29 cellular contexts compared by ENCODE assay signal in the genomic region with DNA sequence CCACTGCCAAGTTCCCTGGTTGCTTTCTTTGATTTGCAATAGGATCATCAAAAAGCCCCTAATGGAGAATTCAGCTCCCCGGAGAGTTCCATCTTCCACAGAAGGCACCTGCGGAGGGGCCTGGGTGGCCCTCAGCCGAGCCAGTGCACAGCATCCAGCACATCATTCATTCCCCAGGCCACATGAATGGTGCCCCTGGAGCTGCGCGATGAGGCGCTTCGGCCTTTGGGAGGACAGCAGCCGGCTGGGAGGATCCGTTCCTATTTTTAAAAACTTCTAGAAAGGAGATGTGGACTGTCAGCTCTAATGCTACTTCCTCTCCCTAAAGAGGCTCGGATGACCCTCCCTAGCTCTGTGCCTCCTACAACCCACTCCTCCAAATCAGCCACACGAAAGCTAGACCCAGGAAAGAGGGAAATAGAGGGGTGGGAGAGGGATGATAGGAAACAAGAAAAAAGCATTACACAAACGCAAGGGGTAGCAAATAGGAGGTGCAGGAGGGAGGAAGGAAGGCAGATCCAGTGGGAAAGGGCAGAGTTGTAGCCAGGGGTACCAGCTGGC. TPM values are rescaled to one million over a fixed set of nuclear protein-coding genes. Genes with fewer than 3 reads are reported as not detected.
DNase-seq lines count a peak whose midpoint lies in the region; ATAC-seq, FAIRE-seq and TF ChIP-seq lines count a peak whose summit lies in the region.
"Had no signal": no experiment of that assay in that cellular context is flagged by ENCODE, and none has a peak within 500 bp of the region (broad histone marks: within the 10 kb centered on the region; RNA-seq: fewer than 3 reads in every experiment).

No MANE protein-coding gene starts in this region.

- WGBS in body of pancreas, 2 donors: 80 to 85% methylated on average over 11 to 12 of the region's 12 CpGs

- TF ChIP-seq POLR2A in body of pancreas (IDR thresholded peaks at IDR 0.05) (no peak), H54 (IDR thresholded peaks at IDR 0.05; ENCODE audit: low read depth, low read length) (no peak)

- no peaks in the 10 kb centered on the region for H3K9me3 ChIP-seq in left ventricle myocardium inferior (replicated peaks)
- H3K9me3 ChIP-seq in body of pancreas: no peaks in the 10 kb centered on the region
- H3K9me3 ChIP-seq: A549, lower lobe of right lung, right lobe of liver, testis, uterus had no signal

- H3K4me3 Mint-ChIP-seq in nephron progenitor cell: no peak overlapping the region
- H3K4me3 Mint-ChIP-seq: activated CD4-positive, alpha-beta T cell treated with anti-CD3 and anti-CD28 coated beads, Interleukin-2, amount 10 ng/mL, durations not matched to agents 7 days and 5 days; central memory CD8-positive, alpha-beta T cell; nephron; stimulated activated naive B cell treated with anti-CD40 and anti-IgM and Interleukin-4, amounts not matched to agents 10 μg/mL and 1 μg/mL and 100 μg/mL, for 72 hours had no signal

- no peak for ATAC-seq in Right ventricle myocardium superior (ENCODE audit: poor library complexity)
- no peak for ATAC-seq in body of pancreas
- ATAC-seq in GM18909 (IDR thresholded peaks at IDR 0.05; ENCODE audit: poor library complexity, unreplicated experiment): no peak
- ATAC-seq: A549; activated naive CD4-positive, alpha-beta T cell treated with anti-CD3 and anti-CD28 coated beads, Interleukin-2, amount 50 U/mL, for 72 hours; lower lobe of right lung; stimulated activated naive B cell treated with anti-CD40 and anti-IgM and Interleukin-4, amounts not matched to agents 10 μg/mL and 1 μg/mL and 100 μg/mL, for 72 hours had no signal

- DNase-seq in left ventricle myocardium inferior (no peak), Right ventricle myocardium superior (no peak), body of pancreas (no peak), nephron progenitor cell (no peak), H54 (ENCODE audit: insufficient read length, low spot score) (no peak), amniotic stem cell (lab: John Stamatoyannopoulos, UW) (no peak), AG20443 (ENCODE audit: low spot score) (no peak)
- DNase-seq: activated CD4-positive, alpha-beta T cell treated with anti-CD3 and anti-CD28 coated beads, Interleukin-2, amount 10 ng/mL, durations not matched to agents 7 days and 5 days; lower lobe of right lung; NCI-H1048; NCI-H1930; NCI-H526; stimulated activated CD4-positive, alpha-beta T cell treated with anti-CD3 and anti-CD28 coated beads, Interleukin-12 subunit alpha, Interleukin-12 subunit beta, amount 100 ng/mL, for 4 hours; stimulated activated CD4-positive, alpha-beta T cell treated with anti-CD3 and anti-CD28 coated beads, Interleukin-4, amount 100 ng/mL, for 24 hours; stimulated activated naive B cell treated with anti-CD40 and anti-IgM and Interleukin-4, amounts not matched to agents 10 μg/mL and 1 μg/mL and 100 μg/mL, for 72 hours; SW 1271; T1000; testis; uterus had no signal

- peak overlapping the region; percentile 89 for H3K27ac ChIP-seq in left ventricle myocardium inferior (replicated peaks)
- peak overlapping the region in 3 of 4 donors; percentile 58 to 72 (median 68) for H3K27ac ChIP-seq in body of pancreas
- H3K27ac ChIP-seq: A549, lower lobe of right lung, parathyroid adenoma, right lobe of liver, testis had no signal

- TF ChIP-seq CTCF in left ventricle myocardium inferior (IDR thresholded peaks at IDR 0.05; ENCODE audit: borderline replicate concordance) (no peak), body of pancreas (IDR thresholded peaks at IDR 0.05) (no peak), nephron progenitor cell (IDR thresholded peaks at IDR 0.05) (no peak)

- peaks cover 89% of the 10 kb centered on the region for H3K4me1 ChIP-seq in left ventricle myocardium inferior
- peaks cover 70% of the 10 kb centered on the region for H3K4me1 ChIP-seq in body of pancreas
- H3K4me1 ChIP-seq: testis had no signal

- peaks cover 39% of the 10 kb centered on the region for H3K4me1 Mint-ChIP-seq in nephron progenitor cell
- H3K4me1 Mint-ChIP-seq: central memory CD8-positive, alpha-beta T cell had no signal

- no peak for FAIRE-seq in H54 (lab: Jason Lieb, UNC)
- FAIRE-seq: A549, astrocyte, H1, islet of Langerhans had no signal

- intact Hi-C loops in left ventricle myocardium inferior (cut with micrococcal nuclease): no loop called here
- intact Hi-C loops in Right ventricle myocardium superior (cut with DNase I): no loop called here
- intact Hi-C loops in body of pancreas (cut with DNase I): no loop called here

- H3K27me3 Mint-ChIP-seq in nephron progenitor cell (ENCODE audit: low read depth, poor library complexity): no peaks in the 10 kb centered on the region
- H3K27me3 Mint-ChIP-seq: activated CD4-positive, alpha-beta T cell treated with anti-CD3 and anti-CD28 coated beads, Interleukin-2, amount 10 ng/mL, durations not matched to agents 7 days and 5 days; central memory CD8-positive, alpha-beta T cell; stimulated activated naive B cell treated with anti-CD40 and anti-IgM and Interleukin-4, amounts not matched to agents 10 μg/mL and 1 μg/mL and 100 μg/mL, for 72 hours had no signal

- peak overlapping the region; percentile 27 for H3K27ac Mint-ChIP-seq in nephron progenitor cell
- H3K27ac Mint-ChIP-seq: activated CD4-positive, alpha-beta T cell treated with anti-CD3 and anti-CD28 coated beads, Interleukin-2, amount 10 ng/mL, durations not matched to agents 7 days and 5 days; activated naive CD4-positive, alpha-beta T cell treated with anti-CD3 and anti-CD28 coated beads, Interleukin-2, amount 50 U/mL, for 72 hours; stimulated activated naive B cell treated with anti-CD40 and anti-IgM and Interleukin-4, amounts not matched to agents 10 μg/mL and 1 μg/mL and 100 μg/mL, for 72 hours had no signal

- H3K4me3 ChIP-seq in left ventricle myocardium inferior (no peak overlapping the region), body of pancreas (no peak overlapping the region)
- H3K4me3 ChIP-seq: A549, lower lobe of right lung, right lobe of liver, testis, uterus had no signal

- no peaks in the 10 kb centered on the region for H3K9me3 Mint-ChIP-seq in nephron progenitor cell
- H3K9me3 Mint-ChIP-seq: activated CD4-positive, alpha-beta T cell treated with anti-CD3 and anti-CD28 coated beads, Interleukin-2, amount 10 ng/mL, durations not matched to agents 7 days and 5 days; activated naive CD4-positive, alpha-beta T cell treated with anti-CD3 and anti-CD28 coated beads, Interleukin-2, amount 50 U/mL, for 72 hours; central memory CD8-positive, alpha-beta T cell; nephron; stimulated activated naive B cell treated with anti-CD40 and anti-IgM and Interleukin-4, amounts not matched to agents 10 μg/mL and 1 μg/mL and 100 μg/mL, for 72 hours had no signal

- H3K36me3 ChIP-seq in left ventricle myocardium inferior: peaks cover 21% of the 10 kb centered on the region
- H3K36me3 ChIP-seq in body of pancreas (replicated peaks in 1 of 2; ENCODE audit: insufficient read depth in 1 of 2, low read depth in 2 of 2): peaks cover 0 to 4% of the 10 kb centered on the region in 2 donors
- H3K36me3 ChIP-seq: uterus had no signal

- H3K27me3 ChIP-seq in left ventricle myocardium inferior (ENCODE audit: low read depth): no peaks in the 10 kb centered on the region
- no peaks in the 10 kb centered on the region for H3K27me3 ChIP-seq in body of pancreas
- H3K27me3 ChIP-seq: right lobe of liver, testis, uterus had no signal

- peaks cover 6% of the 10 kb centered on the region for H3K36me3 Mint-ChIP-seq in nephron progenitor cell (ENCODE audit: low read depth)

RNA-seq across cellular contexts. Expression of gene EHD4, which starts 20.3 kb away (rescaled TPM):
- total RNA-seq in left ventricle myocardium inferior (46.4 TPM), Right ventricle myocardium superior (47.2 TPM), body of pancreas (10 to 100 TPM; 13.8 to 16.9 TPM)

RNA-seq across cellular contexts. Expression of gene SPTBN5, which starts 58.2 kb away (rescaled TPM):
- total RNA-seq in left ventricle myocardium inferior (2.7 TPM), Right ventricle myocardium superior (3.4 TPM), body of pancreas (1 to 10 TPM in 1 of 2 donors, under 1 TPM in 1; 0.52 to 3.0 TPM)
